8 cellular contexts compared by ENCODE assay signal in genomic region chr17:41811549-41812175, GRCh38. TPM values are rescaled to one million over a fixed set of nuclear protein-coding genes. Genes with fewer than 3 reads are reported as not detected.
DNase-seq lines count a peak whose midpoint lies in the region; ATAC-seq and TF ChIP-seq lines count a peak whose summit lies in the region.

TSS of gene P3H4 (minus strand) at chr17:41811949. CDS start at chr17:41811915, 34 bp downstream.

- ATAC-seq in GM19324 (IDR thresholded peaks at IDR 0.05; ENCODE audit: low FRiP score, unreplicated experiment) (peak; percentile 48), foreskin keratinocyte (peak; percentile 78)
- peak; percentile 92 for ATAC-seq in stimulated activated naive CD8-positive, alpha-beta T cell treated with anti-CD3 and anti-CD28 coated beads, Interleukin-15, amount 100 ng/mL, for 72 hours

- TF ChIP-seq CTCF in AG09319 (IDR thresholded peaks at IDR 0.05; ENCODE audit: low read depth, low read length) (peak; percentile 63), foreskin keratinocyte (conservative IDR thresholded peaks at IDR 0.05) (peak; percentile 87), neural crest cell (conservative IDR thresholded peaks at IDR 0.05) (peak; percentile 73)

- no peaks in the 10 kb centered on the region for H3K9me3 Mint-ChIP-seq in neural crest cell
- no peaks in the 10 kb centered on the region for H3K9me3 Mint-ChIP-seq in stimulated activated naive CD8-positive, alpha-beta T cell treated with anti-CD3 and anti-CD28 coated beads, Interleukin-15, amount 100 ng/mL, for 72 hours

- H3K4me1 Mint-ChIP-seq in neural crest cell, result peaks cover 38% of the 10 kb centered on the region
- peaks cover 37% of the 10 kb centered on the region for H3K4me1 Mint-ChIP-seq in stimulated activated naive CD8-positive, alpha-beta T cell treated with anti-CD3 and anti-CD28 coated beads, Interleukin-15, amount 100 ng/mL, for 72 hours

- H3K27ac ChIP-seq in foreskin keratinocyte, result no peak within 1 kb of the TSS

- no peaks in the 10 kb centered on the region for H3K27me3 Mint-ChIP-seq in neural crest cell (ENCODE audit: low read depth)
- peaks cover 38% of the 10 kb centered on the region for H3K27me3 Mint-ChIP-seq in stimulated activated naive CD8-positive, alpha-beta T cell treated with anti-CD3 and anti-CD28 coated beads, Interleukin-15, amount 100 ng/mL, for 72 hours

- peak within 1 kb of the TSS; percentile 96 for H3K27ac Mint-ChIP-seq in neural crest cell (ENCODE audit: unreplicated experiment)
- peak within 1 kb of the TSS in 1 of 2 donors; percentile 74 for H3K27ac Mint-ChIP-seq in stimulated activated naive CD8-positive, alpha-beta T cell treated with anti-CD3 and anti-CD28 coated beads, Interleukin-15, amount 100 ng/mL, for 72 hours

- H3K4me1 ChIP-seq in foreskin keratinocyte, result no peaks in the 10 kb centered on the region

- peak within 1 kb of the TSS; percentile 100 for H3K4me3 Mint-ChIP-seq in neural crest cell
- H3K4me3 Mint-ChIP-seq in stimulated activated naive CD8-positive, alpha-beta T cell treated with anti-CD3 and anti-CD28 coated beads, Interleukin-15, amount 100 ng/mL, for 72 hours, result peak within 1 kb of the TSS; percentile 85 to 99

- DNase-seq in AG09319 (ENCODE audit: extremely low read depth, low read depth), result peak; percentile 48
- peak; percentile 65 for DNase-seq in KG1 (lab: John Stamatoyannopoulos, UW)
- peak; percentile 35 for DNase-seq in SHP77 treated with DMSO at 0.1 percent for 48 hours (lab: John Stamatoyannopoulos, UW)
- peak; percentile 50 for DNase-seq in activated gamma-delta T cell treated with anti-CD3 and anti-CD28 coated beads, Interleukin-2, amount 50 U/mL, for 16 hours (ENCODE audit: low read depth)
- DNase-seq in foreskin keratinocyte, result peak in 1 of 2 donors; percentile 63
- DNase-seq in neural crest cell (ENCODE audit: low read depth, low spot score), result peak; percentile 73
- DNase-seq in stimulated activated naive CD8-positive, alpha-beta T cell treated with anti-CD3 and anti-CD28 coated beads, Interleukin-15, amount 100 ng/mL, for 72 hours, result peak; percentile 78 to 85

- peaks cover 25% of the 10 kb centered on the region for H3K27me3 ChIP-seq in foreskin keratinocyte

- H3K36me3 Mint-ChIP-seq in neural crest cell (ENCODE audit: low read depth), result peaks cover 5% of the 10 kb centered on the region

RNA-seq across cellular contexts. Expression of gene P3H4, which starts in this region (rescaled TPM):
- total RNA-seq in foreskin keratinocyte, result 8.8 and 13.7 TPM in 2 replicates
- polyA plus RNA-seq in foreskin keratinocyte, result 9.1 and 11.8 TPM in 2 replicates
- 40.3 and 42.3 TPM in 2 replicates for total RNA-seq in neural crest cell
